ENCODE assay signal across 2 cellular contexts in the genomic region with DNA sequence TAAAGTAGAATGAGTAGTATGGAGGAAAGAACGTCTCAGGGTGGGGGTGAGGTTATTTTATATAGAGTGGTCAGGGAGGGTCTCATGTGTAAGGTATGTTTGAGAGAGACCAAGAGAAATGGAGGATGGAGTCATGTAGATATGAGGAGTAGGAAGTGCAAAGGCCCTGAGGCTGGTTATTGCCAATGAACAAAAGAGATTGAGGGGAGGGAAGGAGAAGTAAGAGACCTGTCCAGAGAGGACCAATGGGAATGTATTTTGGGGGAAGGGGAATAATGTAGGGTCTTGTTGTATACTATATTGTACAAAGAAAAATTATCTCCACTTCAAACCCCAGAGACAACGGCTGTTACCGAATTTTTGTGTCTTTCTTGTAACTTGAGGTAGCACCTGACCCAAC.
TF ChIP-seq lines count a peak whose summit lies in the region.

No MANE protein-coding gene starts in this region.

TF ChIP-seq in HEK293, 187 proteins besides CTCF, POLR2A, EP300 and RAD21:
- TF ChIP-seq ZNF623 (tag by site-specific recombination; IDR thresholded peaks at IDR 0.05) (peak; percentile 95), ZNF701 (tag by site-specific recombination; IDR thresholded peaks at IDR 0.05) (no peak)

TF ChIP-seq in GM12878, 131 proteins besides CTCF, POLR2A, EP300 and RAD21:
- no peak for TF ChIP-seq ZNF207 (IDR thresholded peaks at IDR 0.05; ENCODE audit: borderline replicate concordance)
- TF ChIP-seq SKIL (IDR thresholded peaks at IDR 0.05; ENCODE audit: low read depth, poor library complexity, severe bottlenecking), result no peak
- TF ChIP-seq IKZF2 (IDR thresholded peaks at IDR 0.05), result no peak
- no peak for TF ChIP-seq BCL3 (IDR thresholded peaks at IDR 0.05; ENCODE audit: borderline replicate concordance, insufficient read depth, low read depth, low read length, poor library complexity, severe bottlenecking)
- TF ChIP-seq POU2F2 (IDR thresholded peaks at IDR 0.05; ENCODE audit: borderline replicate concordance, low read depth, low read length), result no peak
- TF ChIP-seq SUPT20H (IDR thresholded peaks at IDR 0.05; ENCODE audit: borderline replicate concordance, control insufficient read depth, low read depth, low read length), result no peak
- TF ChIP-seq MTA3 (IDR thresholded peaks at IDR 0.05; ENCODE audit: borderline replicate concordance, low read length), result no peak
- TF ChIP-seq TCF3 (IDR thresholded peaks at IDR 0.05; ENCODE audit: borderline replicate concordance, insufficient read depth, low read depth, low read length), result no peak
- TF ChIP-seq MAX (IDR thresholded peaks at IDR 0.05; ENCODE audit: low read depth, low read length), result no peak
- TF ChIP-seq TARDBP (IDR thresholded peaks at IDR 0.05; ENCODE audit: borderline replicate concordance), result no peak
- no peak for TF ChIP-seq BHLHE40 (IDR thresholded peaks at IDR 0.05; ENCODE audit: borderline replicate concordance in 1 of 2, low read depth in 2 of 2, low read length in 1 of 2)
- TF ChIP-seq, protein P1, sequence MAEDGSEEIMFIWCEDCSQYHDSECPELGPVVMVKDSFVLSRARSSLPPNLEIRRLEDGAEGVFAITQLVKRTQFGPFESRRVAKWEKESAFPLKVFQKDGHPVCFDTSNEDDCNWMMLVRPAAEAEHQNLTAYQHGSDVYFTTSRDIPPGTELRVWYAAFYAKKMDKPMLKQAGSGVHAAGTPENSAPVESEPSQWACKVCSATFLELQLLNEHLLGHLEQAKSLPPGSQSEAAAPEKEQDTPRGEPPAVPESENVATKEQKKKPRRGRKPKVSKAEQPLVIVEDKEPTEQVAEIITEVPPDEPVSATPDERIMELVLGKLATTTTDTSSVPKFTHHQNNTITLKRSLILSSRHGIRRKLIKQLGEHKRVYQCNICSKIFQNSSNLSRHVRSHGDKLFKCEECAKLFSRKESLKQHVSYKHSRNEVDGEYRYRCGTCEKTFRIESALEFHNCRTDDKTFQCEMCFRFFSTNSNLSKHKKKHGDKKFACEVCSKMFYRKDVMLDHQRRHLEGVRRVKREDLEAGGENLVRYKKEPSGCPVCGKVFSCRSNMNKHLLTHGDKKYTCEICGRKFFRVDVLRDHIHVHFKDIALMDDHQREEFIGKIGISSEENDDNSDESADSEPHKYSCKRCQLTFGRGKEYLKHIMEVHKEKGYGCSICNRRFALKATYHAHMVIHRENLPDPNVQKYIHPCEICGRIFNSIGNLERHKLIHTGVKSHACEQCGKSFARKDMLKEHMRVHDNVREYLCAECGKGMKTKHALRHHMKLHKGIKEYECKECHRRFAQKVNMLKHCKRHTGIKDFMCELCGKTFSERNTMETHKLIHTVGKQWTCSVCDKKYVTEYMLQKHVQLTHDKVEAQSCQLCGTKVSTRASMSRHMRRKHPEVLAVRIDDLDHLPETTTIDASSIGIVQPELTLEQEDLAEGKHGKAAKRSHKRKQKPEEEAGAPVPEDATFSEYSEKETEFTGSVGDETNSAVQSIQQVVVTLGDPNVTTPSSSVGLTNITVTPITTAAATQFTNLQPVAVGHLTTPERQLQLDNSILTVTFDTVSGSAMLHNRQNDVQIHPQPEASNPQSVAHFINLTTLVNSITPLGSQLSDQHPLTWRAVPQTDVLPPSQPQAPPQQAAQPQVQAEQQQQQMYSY (CRISPR knock-in tag; IDR thresholded peaks at IDR 0.05), result no peak
- no peak for TF ChIP-seq FOS (IDR thresholded peaks at IDR 0.05; ENCODE audit: borderline replicate concordance, extremely low read depth, insufficient read length)
- TF ChIP-seq, protein P2, sequence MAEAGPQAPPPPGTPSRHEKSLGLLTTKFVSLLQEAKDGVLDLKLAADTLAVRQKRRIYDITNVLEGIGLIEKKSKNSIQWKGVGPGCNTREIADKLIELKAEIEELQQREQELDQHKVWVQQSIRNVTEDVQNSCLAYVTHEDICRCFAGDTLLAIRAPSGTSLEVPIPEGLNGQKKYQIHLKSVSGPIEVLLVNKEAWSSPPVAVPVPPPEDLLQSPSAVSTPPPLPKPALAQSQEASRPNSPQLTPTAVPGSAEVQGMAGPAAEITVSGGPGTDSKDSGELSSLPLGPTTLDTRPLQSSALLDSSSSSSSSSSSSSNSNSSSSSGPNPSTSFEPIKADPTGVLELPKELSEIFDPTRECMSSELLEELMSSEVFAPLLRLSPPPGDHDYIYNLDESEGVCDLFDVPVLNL (IDR thresholded peaks at IDR 0.05; ENCODE audit: low read depth, low read length), result no peak
